Comparison of ENCODE assay signal across 1 cellular context in the genomic region with DNA sequence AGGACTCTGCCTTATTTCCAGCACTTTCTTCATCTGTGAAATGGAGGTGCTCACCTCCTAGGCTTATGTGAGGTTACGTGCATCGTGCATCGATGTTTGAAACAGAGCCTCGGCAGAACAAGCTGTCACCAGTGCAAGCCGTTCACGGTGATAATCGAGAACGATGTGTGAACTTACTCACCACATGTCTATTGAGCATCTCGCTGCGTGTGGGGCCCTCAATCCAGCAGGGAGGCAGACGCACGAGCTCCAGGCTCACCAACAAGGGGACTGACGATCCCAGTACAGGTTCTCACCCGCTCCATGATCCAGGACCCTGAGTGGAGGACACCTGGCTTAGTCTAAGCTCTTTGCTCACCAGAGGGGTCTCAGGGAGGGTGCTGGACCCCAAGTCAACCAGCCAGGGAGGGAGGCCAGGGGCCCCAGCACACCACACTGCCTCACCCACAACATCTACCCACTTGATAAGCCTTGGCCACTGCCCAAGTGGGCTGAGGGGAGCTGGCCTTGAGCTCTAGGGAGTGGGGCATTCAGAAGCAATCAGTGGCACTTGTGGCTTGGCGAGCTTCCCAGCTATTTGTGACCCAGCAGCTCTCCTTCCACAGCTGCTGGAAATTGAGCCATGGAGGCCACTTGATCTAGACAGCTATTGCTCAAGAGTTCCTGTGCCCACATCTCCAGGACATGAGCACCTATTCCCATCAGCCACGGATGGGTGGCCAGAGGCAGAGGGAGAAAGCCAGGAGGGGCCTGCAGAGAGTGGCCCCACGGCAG.
TF ChIP-seq lines count a peak whose summit lies in the region.

No MANE protein-coding gene starts in this region.

TF ChIP-seq in SK-N-SH treated with all-trans-retinoic acid at 6 μM for 48 hours, 23 proteins besides CTCF, POLR2A, EP300 and RAD21 (continued from another document):
- TF ChIP-seq RARB (CRISPR knock-in tag; IDR thresholded peaks at IDR 0.05) (no peak), PATZ1 (CRISPR knock-in tag; IDR thresholded peaks at IDR 0.05; ENCODE audit: borderline replicate concordance) (no peak), ZNF70 (CRISPR knock-in tag; IDR thresholded peaks at IDR 0.05) (no peak)
TF ChIP-seq in SK-N-SH treated with all-trans-retinoic acid at 6 μM for 48 hours: peak in this region for 0.
